ENCODE assay signal across 22 cellular contexts in the genomic region with DNA sequence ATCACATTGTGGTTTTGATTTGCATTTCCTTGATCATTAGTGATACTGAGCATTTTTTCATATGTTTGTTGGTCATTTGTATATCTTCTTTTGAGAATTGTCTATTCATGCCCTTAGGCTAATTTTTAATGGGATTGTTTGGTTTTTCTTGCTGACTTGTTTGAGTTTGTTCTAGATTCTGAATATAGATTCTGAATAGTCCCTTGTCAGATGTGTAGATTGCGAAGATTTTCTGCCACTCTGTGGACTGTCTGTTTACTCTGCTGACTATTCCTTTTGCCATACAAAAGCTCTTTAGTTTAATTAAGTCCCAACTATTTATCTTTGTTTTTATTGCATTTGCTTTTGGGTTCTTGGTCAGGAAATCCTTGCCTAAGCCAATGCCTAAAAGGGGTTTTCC. TPM values are rescaled to one million over a fixed set of nuclear protein-coding genes. Genes with fewer than 3 reads are reported as not detected.
"Had no signal": no experiment of that assay in that cellular context is flagged by ENCODE, and none has a peak within 500 bp of the region (broad histone marks: within the 10 kb centered on the region; RNA-seq: fewer than 3 reads in every experiment).

No MANE protein-coding gene starts in this region.

RNA-seq across cellular contexts. Expression of gene TMCO5A, which starts 26.3 kb away (rescaled TPM):
- total RNA-seq: kidney; kidney epithelial cell; left cardiac atrium; left colon; left lobe of liver; left lung; left ventricle myocardium inferior; left ventricle myocardium superior; liver; lower leg skin; lower lobe of right lung; lung; lung microvascular endothelial cell; mammary epithelial cell; mesenteric fat pad; mesothelial cell of epicardium; mucosa of descending colon; myocyte; naive thymus-derived CD4-positive, alpha-beta T cell; naive thymus-derived CD8-positive, alpha-beta T cell had no signal
- polyA plus RNA-seq: immature natural killer cell; keratinocyte; liver; mammary epithelial cell; naive thymus-derived CD4-positive, alpha-beta T cell; naive thymus-derived CD8-positive, alpha-beta T cell had no signal
